ENCODE assay signal across 2 cellular contexts in genomic region chr17:18381953-18382245, GRCh38.
TF ChIP-seq lines count a peak whose summit lies in the region.

No MANE protein-coding gene starts in this region.

TF ChIP-seq in GM12891, 5 proteins besides CTCF, POLR2A, EP300 and RAD21:
- TF ChIP-seq POLR2AphosphoS5 (IDR thresholded peaks at IDR 0.05; ENCODE audit: low read depth, low read length) (no peak), POU2F2 (IDR thresholded peaks at IDR 0.05; ENCODE audit: low read depth, low read length) (no peak), PAX5 (IDR thresholded peaks at IDR 0.05; ENCODE audit: insufficient read depth, low read length, severe bottlenecking) (no peak), SPI1 (IDR thresholded peaks at IDR 0.05; ENCODE audit: low read depth, low read length) (no peak), TAF1 (IDR thresholded peaks at IDR 0.05; ENCODE audit: low read depth, low read length) (no peak)

TF ChIP-seq in H1, 55 proteins besides CTCF, POLR2A, EP300 and RAD21:
- TF ChIP-seq RXRA (IDR thresholded peaks at IDR 0.05; ENCODE audit: insufficient read depth, low read depth, low read length) (no peak), MAFK (IDR thresholded peaks at IDR 0.05; ENCODE audit: low read depth, low read length) (no peak), SRF (IDR thresholded peaks at IDR 0.05; ENCODE audit: low read depth, low read length) (no peak), SUZ12 (IDR thresholded peaks at IDR 0.05; ENCODE audit: low read length) (no peak), SIX5 (IDR thresholded peaks at IDR 0.05; ENCODE audit: low read depth, low read length) (no peak), ZNF274 (IDR thresholded peaks at IDR 0.05; ENCODE audit: borderline replicate concordance, extremely low read depth, low read length) (no peak), RNF2 (IDR thresholded peaks at IDR 0.05; ENCODE audit: borderline replicate concordance, low read depth, low read length, missing control alignments, poor library complexity, severe bottlenecking) (no peak), CHD7 (IDR thresholded peaks at IDR 0.05; ENCODE audit: insufficient replicate concordance, low read length) (no peak), CBX5 (IDR thresholded peaks at IDR 0.05; ENCODE audit: low read depth, low read length) (no peak), TCF12 (IDR thresholded peaks at IDR 0.05; ENCODE audit: low read depth, low read length) (no peak), USF2 (IDR thresholded peaks at IDR 0.05; ENCODE audit: low read length) (no peak), GABPA (IDR thresholded peaks at IDR 0.05; ENCODE audit: borderline replicate concordance, insufficient read depth, low read length) (no peak), FOSL1 (IDR thresholded peaks at IDR 0.05; ENCODE audit: insufficient read depth, low read depth, low read length) (no peak), EGR1 (IDR thresholded peaks at IDR 0.05; ENCODE audit: borderline replicate concordance, low read depth, low read length) (no peak), YY1 (IDR thresholded peaks at IDR 0.05; ENCODE audit: low read depth, low read length) (no peak), NANOG (IDR thresholded peaks at IDR 0.05; ENCODE audit: insufficient read depth, low read depth, low read length, poor library complexity, severe bottlenecking) (no peak), JUN (IDR thresholded peaks at IDR 0.05; ENCODE audit: low read depth, low read length) (no peak), SIRT6 (IDR thresholded peaks at IDR 0.05; ENCODE audit: low read length) (no peak), CREB1 (IDR thresholded peaks at IDR 0.05) (no peak)
